Comparison of ENCODE assay signal across 14 cellular contexts in the genomic region with DNA sequence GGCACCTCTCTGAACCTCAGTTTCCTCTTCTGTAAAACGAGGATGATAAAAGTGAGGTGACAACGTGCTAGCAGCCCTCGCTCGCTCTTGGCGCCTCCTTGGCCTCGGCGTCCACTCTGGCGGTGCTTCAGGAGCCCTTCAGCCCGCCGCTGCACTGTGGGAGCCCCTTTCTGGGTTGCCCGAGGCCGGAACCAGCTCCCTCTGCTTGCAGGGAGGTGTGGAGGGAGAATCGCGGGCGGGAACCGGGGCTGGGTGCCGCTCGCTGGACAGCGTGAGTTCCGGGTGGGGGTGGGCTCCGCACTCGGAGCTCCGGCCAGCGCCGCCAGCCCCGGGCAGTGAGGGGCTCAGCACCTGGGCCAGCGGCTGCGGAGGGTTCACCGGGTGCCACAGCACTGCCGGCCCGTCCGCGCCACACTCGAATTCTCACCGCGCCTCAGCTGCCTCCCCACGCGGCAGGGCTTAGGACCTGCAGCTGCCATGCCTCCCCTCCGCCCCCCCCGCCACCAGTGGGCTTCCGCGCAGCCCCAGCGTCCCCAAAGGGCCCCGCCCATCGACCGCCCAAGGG. TPM values are rescaled to one million over a fixed set of nuclear protein-coding genes. Genes with fewer than 3 reads are reported as not detected.
A peak's percentile ranks its signal among the peaks of the same experiment; 100 is the strongest.
DNase-seq lines count a peak whose midpoint lies in the region; ATAC-seq and TF ChIP-seq lines count a peak whose summit lies in the region.
"Had no signal": no experiment of that assay in that cellular context is flagged by ENCODE, and none has a peak within 500 bp of the region (broad histone marks: within the 10 kb centered on the region; RNA-seq: fewer than 3 reads in every experiment).

No MANE protein-coding gene starts in this region.

- TF ChIP-seq CTCF in dorsolateral prefrontal cortex (IDR thresholded peaks at IDR 0.05 in 54 of 56, conservative IDR thresholded peaks at IDR 0.05 in 2 of 56; ENCODE audit: low read depth in 1 of 56, partially characterized antibody in 56 of 56) (no peak), testis (IDR thresholded peaks at IDR 0.05) (no peak), osteocyte (IDR thresholded peaks at IDR 0.05) (no peak)

- ATAC-seq in stimulated activated naive CD8-positive, alpha-beta T cell treated with anti-CD3 and anti-CD28 coated beads, Interleukin-15, amount 100 ng/mL, for 72 hours: peak; percentile 39
- no peak for ATAC-seq in stimulated activated naive CD8-positive, alpha-beta T cell treated with anti-CD3 and anti-CD28 coated beads, Interleukin-15, Interleukin-2, amounts not matched to agents 100 U/mL and 50 U/mL, for 24 hours
- no peak for ATAC-seq in HG03196 (IDR thresholded peaks at IDR 0.05; ENCODE audit: unreplicated experiment)
- ATAC-seq: A549, GM23338 had no signal

- H3K36me3 Mint-ChIP-seq in osteocyte (ENCODE audit: unreplicated experiment): no peaks in the 10 kb centered on the region
- H3K36me3 Mint-ChIP-seq: CD4-positive, alpha-beta memory T cell had no signal

- H3K36me3 ChIP-seq in testis (ENCODE audit: low read depth, missing control alignments): no peaks in the 10 kb centered on the region
- H3K36me3 ChIP-seq: BE2C had no signal

- H3K9me3 Mint-ChIP-seq in stimulated activated naive CD8-positive, alpha-beta T cell treated with anti-CD3 and anti-CD28 coated beads, Interleukin-15, amount 100 ng/mL, for 72 hours: no peaks in the 10 kb centered on the region
- H3K9me3 Mint-ChIP-seq in osteocyte (ENCODE audit: unreplicated experiment): no peaks in the 10 kb centered on the region
- H3K9me3 Mint-ChIP-seq: CD4-positive, alpha-beta memory T cell; H9 had no signal

- peak overlapping the region in 34 of 59 donors; percentile 13 to 80 (median 54) for H3K27ac ChIP-seq in dorsolateral prefrontal cortex
- no peak overlapping the region for H3K27ac ChIP-seq in testis
- H3K27ac ChIP-seq: A549, C4-2B had no signal

- H3K27me3 Mint-ChIP-seq in stimulated activated naive CD8-positive, alpha-beta T cell treated with anti-CD3 and anti-CD28 coated beads, Interleukin-15, amount 100 ng/mL, for 72 hours: no peaks in the 10 kb centered on the region
- H3K27me3 Mint-ChIP-seq in osteocyte (ENCODE audit: unreplicated experiment): no peaks in the 10 kb centered on the region
- H3K27me3 Mint-ChIP-seq: CD4-positive, alpha-beta memory T cell had no signal

- H3K4me1 ChIP-seq in testis: no peaks in the 10 kb centered on the region
- H3K4me1 ChIP-seq: A549, BE2C had no signal

- intact Hi-C loops in dorsolateral prefrontal cortex (cut with DNase I): no loop called here
- intact Hi-C loops in testis (cut with DNase I; ENCODE audit: low total_unique reads): no loop called here

- H3K27me3 ChIP-seq in dorsolateral prefrontal cortex: no peaks in the 10 kb centered on the region
- H3K27me3 ChIP-seq in testis: no peaks in the 10 kb centered on the region
- H3K27me3 ChIP-seq: BE2C had no signal

- H3K4me3 Mint-ChIP-seq in stimulated activated naive CD8-positive, alpha-beta T cell treated with anti-CD3 and anti-CD28 coated beads, Interleukin-15, amount 100 ng/mL, for 72 hours: no peak overlapping the region
- H3K4me3 Mint-ChIP-seq in osteocyte (ENCODE audit: unreplicated experiment): no peak overlapping the region
- H3K4me3 Mint-ChIP-seq: CD4-positive, alpha-beta memory T cell; GM23338; H9 had no signal

- H3K27ac Mint-ChIP-seq in stimulated activated naive CD8-positive, alpha-beta T cell treated with anti-CD3 and anti-CD28 coated beads, Interleukin-15, amount 100 ng/mL, for 72 hours: no peak overlapping the region
- no peak overlapping the region for H3K27ac Mint-ChIP-seq in osteocyte (ENCODE audit: unreplicated experiment)
- H3K27ac Mint-ChIP-seq: CD4-positive, alpha-beta memory T cell; GM23338; H9 had no signal

- no peaks in the 10 kb centered on the region for H3K9me3 ChIP-seq in testis
- H3K9me3 ChIP-seq: A549, BE2C had no signal

- DNase-seq in stimulated activated naive CD8-positive, alpha-beta T cell treated with anti-CD3 and anti-CD28 coated beads, Interleukin-15, amount 100 ng/mL, for 72 hours: no peak
- DNase-seq in stimulated activated naive CD8-positive, alpha-beta T cell treated with anti-CD3 and anti-CD28 coated beads, Interleukin-15, Interleukin-2, amounts not matched to agents 100 U/mL and 50 U/mL, for 24 hours: no peak
- DNase-seq in dorsolateral prefrontal cortex (no peak), testis (no peak), osteocyte (ENCODE audit: extremely low spot score, unreplicated experiment) (no peak)
- DNase-seq: BE2C; CD4-positive, alpha-beta memory T cell; DMS79 treated with DMSO at 0.1 percent for 48 hours; EL; H9 had no signal

- TF ChIP-seq POLR2A in testis (IDR thresholded peaks at IDR 0.05): no peak

- WGBS in testis, 2 donors: 70 to 80% methylated on average over 8 to 46 of the region's 46 CpGs

- H3K4me3 ChIP-seq in dorsolateral prefrontal cortex: no peak overlapping the region
- H3K4me3 ChIP-seq in testis: peak overlapping the region; percentile 32 to 56
- H3K4me3 ChIP-seq: A549, GM23338 had no signal

- H3K4me1 Mint-ChIP-seq in stimulated activated naive CD8-positive, alpha-beta T cell treated with anti-CD3 and anti-CD28 coated beads, Interleukin-15, amount 100 ng/mL, for 72 hours: peaks cover 5% of the 10 kb centered on the region
- no peaks in the 10 kb centered on the region for H3K4me1 Mint-ChIP-seq in osteocyte (ENCODE audit: unreplicated experiment)
- H3K4me1 Mint-ChIP-seq: CD4-positive, alpha-beta memory T cell had no signal

RNA-seq across cellular contexts. Expression of gene ACSL5, which starts 24.3 kb away (rescaled TPM):
- total RNA-seq in dorsolateral prefrontal cortex (10 to 100 TPM in 55 of 120 experiments, 1 to 10 TPM in 65; 3.2 to 25.6 (median 9.6) TPM), testis (10 to 100 TPM; 10.1 to 11.4 TPM), osteocyte (0.46 and 0.57 TPM in 2 replicates)
- polyA plus RNA-seq in testis (ENCODE audit: insufficient read depth, low read depth, low replicate concordance): 20.1 TPM
- total RNA-seq: GM23338, H9 had no signal
- polyA plus RNA-seq: GM23338 had no signal

Comparison
In these comparisons a context has a peak if more than half of its experiments do, and no peak if none do; other contexts are left out.
1. H3K27ac ChIP-seq: peak in dorsolateral prefrontal cortex (34 of 59); none in testis (0 of 2).
2. H3K4me3 ChIP-seq: peak in testis (2 of 2); none in dorsolateral prefrontal cortex (0 of 59).